In genomic region chr15:55003900-55004879, GRCh38 we compare ENCODE assay signal across 1 cellular context.
TF ChIP-seq lines count a peak whose summit lies in the region.

No MANE protein-coding gene starts in this region.

TF ChIP-seq in IMR-90, 13 proteins besides CTCF, POLR2A, EP300 and RAD21 (continued from another document):
- no peak for TF ChIP-seq ELK1 (IDR thresholded peaks at IDR 0.05; ENCODE audit: borderline replicate concordance, low read depth, low read length)
- no peak for TF ChIP-seq FOS (IDR thresholded peaks at IDR 0.05; ENCODE audit: low read depth, low read length)
- TF ChIP-seq NFE2L2 (IDR thresholded peaks at IDR 0.05; ENCODE audit: low read depth, low read length): no peak
- no peak for TF ChIP-seq RFX5 (IDR thresholded peaks at IDR 0.05; ENCODE audit: low read depth, low read length)
- no peak for TF ChIP-seq MAFK (IDR thresholded peaks at IDR 0.05; ENCODE audit: low read depth, low read length)
- no peak for TF ChIP-seq CEBPB (IDR thresholded peaks at IDR 0.05; ENCODE audit: low read depth, low read length)
- no peak for TF ChIP-seq BHLHE40 (IDR thresholded peaks at IDR 0.05; ENCODE audit: low read depth, low read length)
- no peak for TF ChIP-seq SMC3 (IDR thresholded peaks at IDR 0.05; ENCODE audit: low read depth, low read length)
